ENCODE assay signal across 16 cellular contexts in the genomic region with DNA sequence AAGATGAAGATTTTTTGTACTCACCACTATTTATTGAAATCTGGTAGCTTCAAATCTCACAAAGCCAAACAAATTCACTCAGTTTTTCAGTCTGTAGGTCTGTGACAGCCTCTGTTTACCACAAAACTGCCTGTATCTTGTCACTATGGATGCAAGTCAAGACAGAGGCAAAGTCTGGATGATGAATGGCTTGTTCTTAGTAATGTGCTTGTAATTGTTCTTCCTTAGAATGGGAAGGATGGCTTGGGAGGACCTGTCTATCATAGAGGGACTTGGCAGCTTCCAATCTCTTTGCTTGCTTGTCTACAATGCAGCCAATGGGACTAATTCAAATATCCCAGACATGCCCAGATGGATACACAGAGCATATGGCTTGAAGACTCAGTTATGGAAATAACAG.
DNase-seq lines count a peak whose midpoint lies in the region; ATAC-seq and TF ChIP-seq lines count a peak whose summit lies in the region.
"Had no signal": no experiment of that assay in that cellular context is flagged by ENCODE, and none has a peak within 500 bp of the region (broad histone marks: within the 10 kb centered on the region; RNA-seq: fewer than 3 reads in every experiment).

No MANE protein-coding gene starts in this region.

- TF ChIP-seq CTCF in foreskin keratinocyte (conservative IDR thresholded peaks at IDR 0.05) = no peak
- TF ChIP-seq CTCF in sigmoid colon (IDR thresholded peaks at IDR 0.05) = no peak

- TF ChIP-seq POLR2A in sigmoid colon (IDR thresholded peaks at IDR 0.05) = no peak

- peak; percentile 73 for ATAC-seq in foreskin keratinocyte
- no peak for ATAC-seq in GM19328 (IDR thresholded peaks at IDR 0.05; ENCODE audit: unreplicated experiment)
- ATAC-seq: activated CD8-positive, alpha-beta T cell treated with anti-CD3 and anti-CD28 coated beads, Interleukin-2, amount 10 ng/mL, durations not matched to agents 7 days and 5 days had no signal

- intact Hi-C loops in sigmoid colon (cut with DNase I) = no loop called here

- H3K27ac ChIP-seq in foreskin keratinocyte = peak overlapping the region; percentile 28
- peak overlapping the region in 3 of 4 donors; percentile 6 to 52 (median 18) for H3K27ac ChIP-seq in sigmoid colon
- no peak overlapping the region for H3K27ac ChIP-seq in effector memory CD4-positive, alpha-beta T cell (ENCODE audit: insufficient read depth, low read length, poor library complexity, severe bottlenecking)
- H3K27ac ChIP-seq: neural progenitor cell had no signal

- DNase-seq in ELR (ENCODE audit: low read depth) (peak; percentile 27), RPMI7951 (ENCODE audit: low read depth) (peak; percentile 61), foreskin keratinocyte (peak; percentile 71 to 81), sigmoid colon (no peak), NCI-H1694 (lab: John Stamatoyannopoulos, UW) (no peak), DMS53 (lab: John Stamatoyannopoulos, UW) (no peak)
- no peak for DNase-seq in effector memory CD4-positive, alpha-beta T cell
- DNase-seq: activated CD4-positive, CD25-positive, alpha-beta regulatory T cell treated with anti-CD3 and anti-CD28 coated beads, Interleukin-2, amount 50 U/mL, for 72 hours; activated CD8-positive, alpha-beta T cell treated with anti-CD3 and anti-CD28 coated beads, Interleukin-2, amount 10 ng/mL, durations not matched to agents 7 days and 5 days; activated naive CD4-positive, alpha-beta T cell treated with Interleukin-2 at 50 U/mL for 16 hours; activated T-cell treated with anti-CD3 and anti-CD28 coated beads, Interleukin-2, amount 50 U/mL, for 24 hours; NCI-H187; NCI-H510A; stimulated activated CD4-positive, alpha-beta T cell treated with anti-CD3 and anti-CD28 coated beads, Interleukin-4, amount 100 ng/mL, for 1 hour had no signal

- peaks cover 24% of the 10 kb centered on the region for H3K4me1 ChIP-seq in foreskin keratinocyte
- peaks cover 0 to 46% (median 21%) of the 10 kb centered on the region in 4 donors for H3K4me1 ChIP-seq in sigmoid colon
- H3K4me1 ChIP-seq in effector memory CD4-positive, alpha-beta T cell (ENCODE audit: control insufficient read depth, insufficient read depth, low read length, poor library complexity, severe bottlenecking) = no peaks in the 10 kb centered on the region
- H3K4me1 ChIP-seq: neural progenitor cell had no signal

- TF ChIP-seq EP300 in sigmoid colon (IDR thresholded peaks at IDR 0.05) = no peak

- H3K9me3 ChIP-seq in sigmoid colon = no peaks in the 10 kb centered on the region
- H3K9me3 ChIP-seq in effector memory CD4-positive, alpha-beta T cell (ENCODE audit: control insufficient read depth, low read length) = no peaks in the 10 kb centered on the region

- H3K27me3 ChIP-seq in foreskin keratinocyte (no peaks in the 10 kb centered on the region), sigmoid colon (no peaks in the 10 kb centered on the region)
- no peaks in the 10 kb centered on the region for H3K27me3 ChIP-seq in effector memory CD4-positive, alpha-beta T cell (replicated peaks; ENCODE audit: control insufficient read depth, insufficient read depth, low read length, poor library complexity, severe bottlenecking)
- H3K27me3 ChIP-seq: neural progenitor cell had no signal

- H3K4me3 ChIP-seq in sigmoid colon = no peak overlapping the region
- no peak overlapping the region for H3K4me3 ChIP-seq in effector memory CD4-positive, alpha-beta T cell (ENCODE audit: insufficient read depth, low read depth, low read length, poor library complexity, severe bottlenecking)
- H3K4me3 ChIP-seq: neural progenitor cell had no signal

- no peaks in the 10 kb centered on the region for H3K36me3 ChIP-seq in sigmoid colon
- H3K36me3 ChIP-seq in effector memory CD4-positive, alpha-beta T cell (ENCODE audit: control insufficient read depth, insufficient read depth, low read length) = no peaks in the 10 kb centered on the region
- H3K36me3 ChIP-seq: neural progenitor cell had no signal

Comparison
In these comparisons a context has a peak if more than half of its experiments do, and no peak if none do; other contexts are left out.
1. DNase-seq: peak in ELR (single experiment), RPMI7951 (single experiment) and foreskin keratinocyte (2 of 2); none in sigmoid colon (single experiment), effector memory CD4-positive, alpha-beta T cell (0 of 3), NCI-H1694 (single experiment) and DMS53 (single experiment).